ENCODE assay signal across 21 cellular contexts in the genomic region with DNA sequence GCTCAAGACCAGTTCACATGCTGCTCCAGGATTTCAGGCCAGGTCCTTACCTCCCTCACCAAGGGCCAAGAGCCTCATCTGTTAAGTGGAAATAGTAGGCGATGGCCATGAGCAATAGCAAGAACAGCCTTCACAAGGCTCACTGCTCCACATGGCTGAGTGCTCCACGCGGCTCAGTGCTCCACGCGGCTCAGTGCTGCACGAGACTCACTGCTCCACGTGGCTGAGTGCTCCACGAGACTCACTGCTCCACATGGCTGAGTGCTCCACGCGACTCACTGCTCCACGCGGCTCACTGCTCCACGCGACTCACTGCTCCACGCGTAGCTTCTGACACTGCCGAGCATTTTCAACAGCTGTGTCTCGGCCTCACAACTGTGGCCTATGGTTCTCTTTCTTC. TPM values are rescaled to one million over a fixed set of nuclear protein-coding genes. Genes with fewer than 3 reads are reported as not detected.
"Had no signal": no experiment of that assay in that cellular context is flagged by ENCODE, and none has a peak within 500 bp of the region (broad histone marks: within the 10 kb centered on the region; RNA-seq: fewer than 3 reads in every experiment).

No MANE protein-coding gene starts in this region.

- H2AFZ ChIP-seq: neural progenitor cell had no signal

- H3K4me1 Mint-ChIP-seq: activated naive CD4-positive, alpha-beta T cell treated with anti-CD3 and anti-CD28 coated beads, Interleukin-2, amount 10 ng/mL, durations not matched to agents 7 days and 5 days; naive B cell; neural progenitor cell; stimulated activated naive B cell treated with anti-CD40 and anti-IgM and Interleukin-4, amounts not matched to agents 10 μg/mL and 1 μg/mL and 100 μg/mL, for 72 hours; WTC11 had no signal

- H3K27ac ChIP-seq: neural progenitor cell, pancreas, thyroid gland had no signal

- DNase-seq: activated effector memory CD4-positive, alpha-beta T cell treated with anti-CD3 and anti-CD28 coated beads, Interleukin-2, amount 50 U/mL, for 16 hours; activated naive CD4-positive, alpha-beta T cell treated with anti-CD3 and anti-CD28 coated beads, Interleukin-2, amount 10 ng/mL, durations not matched to agents 7 days and 5 days; amygdala; cerebellar nuclear complex; effector CD4-positive, alpha-beta T cell; foreskin melanocyte; naive B cell; pancreas; right cardiac atrium; stimulated activated CD4-positive, alpha-beta T cell treated with anti-CD3 and anti-CD28 coated beads, Interleukin-15, amount 100 ng/mL, for 24 hours; stimulated activated CD4-positive, alpha-beta T cell treated with anti-CD3 and anti-CD28 coated beads, Interleukin-2, amount 100 ng/mL, for 48 hours; stimulated activated CD8-positive, alpha-beta memory T cell treated with anti-CD3 and anti-CD28 coated beads, Interleukin-4, amount 100 ng/mL, for 48 hours; stimulated activated naive B cell treated with anti-CD40 and anti-IgM and Interleukin-4, amounts not matched to agents 10 μg/mL and 1 μg/mL and 100 μg/mL, for 72 hours; T1000; thyroid gland had no signal

- H3K27me3 Mint-ChIP-seq: activated naive CD4-positive, alpha-beta T cell treated with anti-CD3 and anti-CD28 coated beads, Interleukin-2, amount 10 ng/mL, durations not matched to agents 7 days and 5 days; stimulated activated naive B cell treated with anti-CD40 and anti-IgM and Interleukin-4, amounts not matched to agents 10 μg/mL and 1 μg/mL and 100 μg/mL, for 72 hours had no signal

- H3K4me1 ChIP-seq: neural progenitor cell, pancreas, thyroid gland had no signal

- H3K9me3 Mint-ChIP-seq: activated naive CD4-positive, alpha-beta T cell treated with anti-CD3 and anti-CD28 coated beads, Interleukin-2, amount 10 ng/mL, durations not matched to agents 7 days and 5 days; T-helper 1 cell treated with Interleukin-12 subunit alpha and Interleukin-12 subunit beta and Interleukin-4 antibody, amounts not matched to agents 30 μg/mL and 1 μg/mL, for 36 hours had no signal

- H3K36me3 Mint-ChIP-seq: activated naive CD4-positive, alpha-beta T cell treated with anti-CD3 and anti-CD28 coated beads, Interleukin-2, amount 10 ng/mL, durations not matched to agents 7 days and 5 days; memory B cell; naive B cell; neural progenitor cell; stimulated activated naive B cell treated with anti-CD40 and anti-IgM and Interleukin-4, amounts not matched to agents 10 μg/mL and 1 μg/mL and 100 μg/mL, for 72 hours; WTC11 had no signal

- H3K9me3 ChIP-seq: pancreas, thyroid gland had no signal

- H3K9ac ChIP-seq: neural progenitor cell had no signal

- ATAC-seq: pancreas; right cardiac atrium; stimulated activated naive B cell treated with anti-CD40 and anti-IgM and Interleukin-4, amounts not matched to agents 10 μg/mL and 1 μg/mL and 100 μg/mL, for 72 hours; WTC11 had no signal

- H3K27me3 ChIP-seq: neural progenitor cell, pancreas, thyroid gland had no signal

- H3K4me2 ChIP-seq: neural progenitor cell, smooth muscle cell had no signal

- H3K4me3 Mint-ChIP-seq: activated naive CD4-positive, alpha-beta T cell treated with anti-CD3 and anti-CD28 coated beads, Interleukin-2, amount 10 ng/mL, durations not matched to agents 7 days and 5 days; memory B cell; naive B cell; neural progenitor cell; stimulated activated naive B cell treated with anti-CD40 and anti-IgM and Interleukin-4, amounts not matched to agents 10 μg/mL and 1 μg/mL and 100 μg/mL, for 72 hours; T-helper 1 cell treated with Interleukin-12 subunit alpha and Interleukin-12 subunit beta and Interleukin-4 antibody, amounts not matched to agents 30 μg/mL and 1 μg/mL, for 36 hours; WTC11 had no signal

- H3K27ac Mint-ChIP-seq: activated naive CD4-positive, alpha-beta T cell treated with anti-CD3 and anti-CD28 coated beads, Interleukin-2, amount 10 ng/mL, durations not matched to agents 7 days and 5 days; memory B cell; neural progenitor cell; stimulated activated naive B cell treated with anti-CD40 and anti-IgM and Interleukin-4, amounts not matched to agents 10 μg/mL and 1 μg/mL and 100 μg/mL, for 72 hours; T-helper 1 cell treated with Interleukin-12 subunit alpha and Interleukin-12 subunit beta and Interleukin-4 antibody, amounts not matched to agents 30 μg/mL and 1 μg/mL, for 36 hours; WTC11 had no signal

RNA-seq across cellular contexts. Expression of gene ADAMTS2, which starts 36.4 kb away (rescaled TPM):
- total RNA-seq: pulmonary artery endothelial cell had no signal
